25 cellular contexts compared by ENCODE assay signal in genomic region chr9:129160712-129161533, GRCh38. TPM values are rescaled to one million over a fixed set of nuclear protein-coding genes. Genes with fewer than 3 reads are reported as not detected.
DNase-seq lines count a peak whose midpoint lies in the region; TF ChIP-seq lines count a peak whose summit lies in the region.
"Had no signal": no experiment of that assay in that cellular context is flagged by ENCODE, and none has a peak within 500 bp of the region (broad histone marks: within the 10 kb centered on the region; RNA-seq: fewer than 3 reads in every experiment).

No MANE protein-coding gene starts in this region.

- H3K36me3 Mint-ChIP-seq in type B pancreatic cell = peaks cover 4% of the 10 kb centered on the region
- H3K36me3 Mint-ChIP-seq: natural killer cell had no signal

- H3K9me3 Mint-ChIP-seq in type B pancreatic cell = peaks cover 4% of the 10 kb centered on the region
- H3K9me3 Mint-ChIP-seq: H9; IgD-negative memory B cell; natural killer cell; stimulated activated naive CD8-positive, alpha-beta T cell treated with anti-CD3 and anti-CD28 coated beads, Interleukin-15, amount 100 ng/mL, for 72 hours had no signal

- peaks cover 12% of the 10 kb centered on the region for H3K4me1 Mint-ChIP-seq in type B pancreatic cell (ENCODE audit: unreplicated experiment)
- H3K4me1 Mint-ChIP-seq: activated CD4-positive, alpha-beta T cell treated with anti-CD3 and anti-CD28 coated beads for 36 hours; IgD-negative memory B cell; natural killer cell; stimulated activated naive CD8-positive, alpha-beta T cell treated with anti-CD3 and anti-CD28 coated beads, Interleukin-15, amount 100 ng/mL, for 72 hours had no signal

- H3K9ac ChIP-seq in GM23248 (no peak overlapping the region), adipocyte (ENCODE audit: low read length) (peak overlapping the region; percentile 17)

- no peaks in the 10 kb centered on the region for H3K79me2 ChIP-seq in GM23248 (ENCODE audit: insufficient read depth)
- H3K79me2 ChIP-seq: hepatocyte had no signal

- TF ChIP-seq CTCF in fibroblast of pulmonary artery (IDR thresholded peaks at IDR 0.05; ENCODE audit: low read length, missing control alignments) = no peak
- TF ChIP-seq CTCF in type B pancreatic cell (conservative IDR thresholded peaks at IDR 0.05) = no peak
- no peak for TF ChIP-seq CTCF in breast epithelium (IDR thresholded peaks at IDR 0.05)

- no peaks in the 10 kb centered on the region for H3K27me3 Mint-ChIP-seq in type B pancreatic cell
- H3K27me3 Mint-ChIP-seq: activated CD4-positive, alpha-beta T cell treated with anti-CD3 and anti-CD28 coated beads for 36 hours; IgD-negative memory B cell; stimulated activated naive CD8-positive, alpha-beta T cell treated with anti-CD3 and anti-CD28 coated beads, Interleukin-15, amount 100 ng/mL, for 72 hours had no signal

- H3K4me1 ChIP-seq in GM23248 (ENCODE audit: insufficient read depth) (peaks cover 11% of the 10 kb centered on the region), adipocyte (ENCODE audit: control insufficient read depth, insufficient read depth, low read length) (peaks cover 38% of the 10 kb centered on the region), breast epithelium (peaks cover 3 to 8% of the 10 kb centered on the region in 2 donors), HAP-1 (no peaks in the 10 kb centered on the region)

- H3K27ac ChIP-seq in GM23248 (no peak overlapping the region), breast epithelium (peak overlapping the region in 1 of 2 donors; percentile 32)
- H3K27ac ChIP-seq: esophagus muscularis mucosa, hepatocyte, transverse colon had no signal

- 39 to 48% methylated on average over 8 to 10 of the region's 10 CpGs for WGBS in GM23248 (ENCODE audit: low coverage in 1 of 2, low lambda C conversion rate in 2 of 2, missing lambda C conversion rate in 2 of 2), 2 experiments

- H3K27me3 ChIP-seq in GM23248 (replicated peaks; ENCODE audit: insufficient read depth) (no peaks in the 10 kb centered on the region), adipocyte (replicated peaks; ENCODE audit: control insufficient read depth, insufficient read depth, low read length) (no peaks in the 10 kb centered on the region), breast epithelium (no peaks in the 10 kb centered on the region), HAP-1 (ENCODE audit: low read depth) (no peaks in the 10 kb centered on the region)
- H3K27me3 ChIP-seq: esophagus muscularis mucosa, hepatocyte, transverse colon had no signal

- H4K20me1 ChIP-seq in GM23248 (ENCODE audit: insufficient read depth) = no peaks in the 10 kb centered on the region

- H3K9me2 ChIP-seq in GM23248 (ENCODE audit: insufficient read depth) = no peaks in the 10 kb centered on the region

- no peak overlapping the region for H3K4me3 Mint-ChIP-seq in type B pancreatic cell
- H3K4me3 Mint-ChIP-seq: activated CD4-positive, alpha-beta T cell treated with anti-CD3 and anti-CD28 coated beads for 36 hours; H9; IgD-negative memory B cell; natural killer cell; stimulated activated naive CD8-positive, alpha-beta T cell treated with anti-CD3 and anti-CD28 coated beads, Interleukin-15, amount 100 ng/mL, for 72 hours had no signal

- H3F3A ChIP-seq in GM23248 (ENCODE audit: insufficient read depth) = 0 out of 2 replicates have a peak, but pooled peaks cover 5% of the 10 kb centered on the region

- H3K36me3 ChIP-seq in GM23248 (ENCODE audit: low read depth) (no peaks in the 10 kb centered on the region), adipocyte (ENCODE audit: control insufficient read depth, insufficient read depth, low read length, severe bottlenecking) (no peaks in the 10 kb centered on the region), breast epithelium (no peaks in the 10 kb centered on the region), HAP-1 (replicated peaks) (no peaks in the 10 kb centered on the region)
- H3K36me3 ChIP-seq: transverse colon had no signal

- in situ Hi-C loops in GM23248 (cut with MboI) (no loop called here), HAP-1 (cut with MboI; ENCODE audit: low sequenced_read_pairs) (no loop called here)

- H3K9me3 ChIP-seq in GM23248 (ENCODE audit: low read depth) (no peaks in the 10 kb centered on the region), adipocyte (ENCODE audit: control insufficient read depth, low read length) (no peaks in the 10 kb centered on the region), breast epithelium (no peaks in the 10 kb centered on the region), HAP-1 (no peaks in the 10 kb centered on the region)
- H3K9me3 ChIP-seq: esophagus muscularis mucosa, transverse colon had no signal

- no peak for TF ChIP-seq POLR2A in breast epithelium (IDR thresholded peaks at IDR 0.05)

- peak overlapping the region; percentile 65 for H3K27ac Mint-ChIP-seq in type B pancreatic cell
- H3K27ac Mint-ChIP-seq: activated CD4-positive, alpha-beta T cell treated with anti-CD3 and anti-CD28 coated beads for 36 hours; natural killer cell; stimulated activated naive CD8-positive, alpha-beta T cell treated with anti-CD3 and anti-CD28 coated beads, Interleukin-15, amount 100 ng/mL, for 72 hours had no signal

- no peak overlapping the region for H2AFZ ChIP-seq in GM23248
- H2AFZ ChIP-seq: hepatocyte had no signal

- no peak overlapping the region for H3K4me3 ChIP-seq in GM23248
- H3K4me3 ChIP-seq in adipocyte (ENCODE audit: low read length) = peak overlapping the region; percentile 64
- H3K4me3 ChIP-seq in fibroblast of pulmonary artery (replicated peaks; ENCODE audit: low read depth, low read length) = no peak overlapping the region
- H3K4me3 ChIP-seq in breast epithelium = no peak overlapping the region
- H3K4me3 ChIP-seq in HAP-1 = no peak overlapping the region
- H3K4me3 ChIP-seq: esophagus muscularis mucosa, hepatocyte, transverse colon had no signal

- H3K4me2 ChIP-seq in GM23248 (ENCODE audit: unreplicated experiment) = no peak overlapping the region
- H3K4me2 ChIP-seq: hepatocyte had no signal

- intact Hi-C loops in breast epithelium (cut with DNase I; ENCODE audit: low total_unique reads) = no loop called here

- DNase-seq in GM23248 (peak; percentile 79), adipocyte (ENCODE audit: low read depth) (no peak), fibroblast of pulmonary artery (ENCODE audit: low read depth) (peak; percentile 43), type B pancreatic cell (ENCODE audit: extremely low spot score, unreplicated experiment) (no peak), D341Med (ENCODE audit: low spot score) (no peak), breast epithelium (ENCODE audit: low spot score in 2 of 2) (no peak), HAP-1 (ENCODE audit: low spot score in 2 of 2) (no peak)
- DNase-seq: activated CD4-positive, alpha-beta T cell treated with anti-CD3 and anti-CD28 coated beads for 36 hours; activated gamma-delta T cell treated with Interleukin-2 at 50 U/mL for 16 hours; amniotic stem cell; C1 segment of cervical spinal cord; effector CD4-positive, alpha-beta T cell; GF-D8; H9; kidney; natural killer cell; NCI-H1930; NCI-H446; posterior cingulate gyrus; stimulated activated CD4-positive, alpha-beta T cell treated with anti-CD3 and anti-CD28 coated beads, Interleukin-2, amount 100 ng/mL, for 48 hours; stimulated activated naive CD8-positive, alpha-beta T cell treated with anti-CD3 and anti-CD28 coated beads, Interleukin-15, amount 100 ng/mL, for 72 hours; transverse colon had no signal

RNA-seq across cellular contexts. Expression of gene IER5L, which starts 17.1 kb away (rescaled TPM):
- 69.4 and 81.7 TPM in 2 replicates for total RNA-seq in GM23248 (2014; rRNA removed; shearing (Covaris generic))
- 4.0 and 4.3 TPM in 2 replicates for polyA plus RNA-seq in GM23248 (2016; fragmentation: Nextera tagmentation; extraction: Ambion mirVana)
- total RNA-seq in type B pancreatic cell (ENCODE audit: low replicate concordance) (22.3 and 37.5 TPM in 2 replicates), breast epithelium (10 to 100 TPM in 2 of 3 donors, 1 to 10 TPM in 1; 4.3 to 18.4 (median 18.1) TPM)
- polyA plus RNA-seq: IgD-negative memory B cell had no signal

RNA-seq across cellular contexts. Expression of gene PTPA, which starts 49.7 kb away (rescaled TPM):
- 96.9 and 113 TPM in 2 replicates for total RNA-seq in GM23248 (2014; rRNA removed; shearing (Covaris generic))
- polyA plus RNA-seq in GM23248 (2016; fragmentation: Nextera tagmentation; extraction: Ambion mirVana) = 59.9 and 60.8 TPM in 2 replicates
- 102 and 115 TPM in 2 replicates for total RNA-seq in type B pancreatic cell (ENCODE audit: low replicate concordance)
- total RNA-seq in breast epithelium = 10 to 100 TPM; 34.2 to 83.4 (median 71.1) TPM

RNA-seq across cellular contexts. Expression of gene CRAT, which starts 50.3 kb away (rescaled TPM):
- total RNA-seq in GM23248 (2014; rRNA removed; shearing (Covaris generic)) = 51.5 and 55.4 TPM in 2 replicates
- 61.4 and 66.0 TPM in 2 replicates for polyA plus RNA-seq in GM23248 (2016; fragmentation: Nextera tagmentation; extraction: Ambion mirVana)
- 14.5 and 28.4 TPM in 2 replicates for total RNA-seq in type B pancreatic cell (ENCODE audit: low replicate concordance)
- 10 to 100 TPM; 18.7 to 74.7 (median 35.7) TPM for total RNA-seq in breast epithelium

Comparison
In these comparisons a context has a peak if more than half of its experiments do, and no peak if none do; other contexts are left out.
1. DNase-seq: peak in GM23248 (single experiment) and fibroblast of pulmonary artery (single experiment); none in adipocyte (single experiment), type B pancreatic cell (single experiment), D341Med (single experiment), breast epithelium (0 of 2) and HAP-1 (0 of 2).